8 cellular contexts compared by ENCODE assay signal in genomic region chr9:134390537-134390936, GRCh38.
A peak's percentile ranks its signal among the peaks of the same experiment; 100 is the strongest.
DNase-seq lines count a peak whose midpoint lies in the region; ATAC-seq, FAIRE-seq and TF ChIP-seq lines count a peak whose summit lies in the region.

No MANE protein-coding gene starts in this region.

- H3K4me1 Mint-ChIP-seq in naive thymus-derived CD8-positive, alpha-beta T cell, result peaks cover 18 to 59% (median 56%) of the 10 kb centered on the region in 4 donors

- POLR2A ChIA-PET in GM10248 (lab: Yijun Ruan, JAX), result no interaction called here
- POLR2A ChIA-PET in naive thymus-derived CD8-positive, alpha-beta T cell (lab: Charles Lee), result interaction anchor here (0.8 to 1.6 kb wide), 5 partner anchors 10 to 66 kb away, joined by 3 to 6 read pairs (median 4); no protein-coding TSS in a partner anchor

- H3K4me3 Mint-ChIP-seq in naive thymus-derived CD8-positive, alpha-beta T cell, result peak overlapping the region; percentile 52 to 89 (median 77)

- H3K27ac ChIP-seq in kidney (ENCODE audit: low read depth in 2 of 2, low read length in 2 of 2), result no peak overlapping the region

- peak; percentile 31 for ATAC-seq in HG02678 (IDR thresholded peaks at IDR 0.05; ENCODE audit: unreplicated experiment)
- ATAC-seq in naive thymus-derived CD8-positive, alpha-beta T cell, result peak; percentile 60 to 70

- H3K4me1 ChIP-seq in kidney (ENCODE audit: control insufficient read depth in 1 of 2, insufficient read depth in 1 of 2, low read depth in 1 of 2, low read length in 2 of 2), result peaks cover 42 to 83% of the 10 kb centered on the region in 2 donors

- H3K4me3 ChIP-seq in kidney (ENCODE audit: low read length in 2 of 2), result no peak overlapping the region

- CTCF ChIA-PET in GM10248 (lab: Yijun Ruan, JAX), result interaction anchor here (0.9 to 3.1 kb wide), 5 partner anchors 12 to 220 kb away, joined by 3 to 17 read pairs (median 3); no protein-coding TSS in a partner anchor

- H3K36me3 Mint-ChIP-seq in naive thymus-derived CD8-positive, alpha-beta T cell, result no peaks in the 10 kb centered on the region

- DNase-seq in GM10248 (ENCODE audit: extremely low spot score) (peak; percentile 85), NCI-H187 treated with DMSO at 0.1 percent for 48 hours (lab: John Stamatoyannopoulos, UW) (no peak), NCI-H128 (lab: John Stamatoyannopoulos, UW; ENCODE audit: unreplicated experiment) (no peak), kidney tubule cell (ENCODE audit: low spot score) (no peak), kidney (no peak)
- DNase-seq in activated CD4-positive, alpha-beta T cell treated with anti-CD3 and anti-CD28 coated beads, Interleukin-2, amount 50 U/mL, for 4 hours, result peak; percentile 54 to 61
- DNase-seq in naive thymus-derived CD8-positive, alpha-beta T cell, result peak; percentile 52 to 87 (median 77)

- peak overlapping the region; percentile 91 to 99 (median 96) for H3K27ac Mint-ChIP-seq in naive thymus-derived CD8-positive, alpha-beta T cell

- TF ChIP-seq CTCF in GM10248 (IDR thresholded peaks at IDR 0.05; ENCODE audit: control extremely low read depth, extremely low read depth, low read depth, missing control alignments) (no peak), kidney (IDR thresholded peaks at IDR 0.05; ENCODE audit: borderline replicate concordance, extremely low read depth, insufficient read depth) (no peak)

- peaks cover 0 to 10% (median 3%) of the 10 kb centered on the region in 9 donors for H3K9me3 Mint-ChIP-seq in naive thymus-derived CD8-positive, alpha-beta T cell

- no peaks in the 10 kb centered on the region for H3K36me3 ChIP-seq in kidney (ENCODE audit: control insufficient read depth in 1 of 2, insufficient read depth in 2 of 2, low read length in 2 of 2)

- H3K27me3 Mint-ChIP-seq in naive thymus-derived CD8-positive, alpha-beta T cell, result no peaks in the 10 kb centered on the region

- no peak for FAIRE-seq in kidney (lab: Jason Lieb, UNC)

- no peak overlapping the region for H3K9ac ChIP-seq in kidney (ENCODE audit: low read length in 2 of 2)

- intact Hi-C loops in kidney (cut with DNase I), result no loop called here

- no peaks in the 10 kb centered on the region for H3K9me3 ChIP-seq in kidney (ENCODE audit: control insufficient read depth in 1 of 2, low read length in 2 of 2)

Comparison
In these comparisons a context has a peak if more than half of its experiments do, and no peak if none do; other contexts are left out.
1. DNase-seq: peak in GM10248 (single experiment), activated CD4-positive, alpha-beta T cell treated with anti-CD3 and anti-CD28 coated beads, Interleukin-2, amount 50 U/mL, for 4 hours (2 of 2) and naive thymus-derived CD8-positive, alpha-beta T cell (10 of 10); none in NCI-H187 treated with DMSO at 0.1 percent for 48 hours (single experiment), NCI-H128 (single experiment), kidney tubule cell (single experiment) and kidney (single experiment).